Comparison of ENCODE assay signal across 10 cellular contexts in genomic region chr15:63211549-63211948, GRCh38. TPM values are rescaled to one million over a fixed set of nuclear protein-coding genes. Genes with fewer than 3 reads are reported as not detected.
DNase-seq lines count a peak whose midpoint lies in the region; ATAC-seq and TF ChIP-seq lines count a peak whose summit lies in the region.
"Had no signal": no experiment of that assay in that cellular context is flagged by ENCODE, and none has a peak within 500 bp of the region (broad histone marks: within the 10 kb centered on the region; RNA-seq: fewer than 3 reads in every experiment).

No MANE protein-coding gene starts in this region.

- H3F3A ChIP-seq in PC-3 (ENCODE audit: low read length, unreplicated experiment) = no peaks in the 10 kb centered on the region
- H3F3A ChIP-seq in smooth muscle cell (ENCODE audit: low read depth) = peaks cover 7% of the 10 kb centered on the region

- H3K27ac Mint-ChIP-seq in CD8-positive, alpha-beta memory T cell = peak overlapping the region; percentile 7 to 93 (median 86)

- H3K27me3 Mint-ChIP-seq in CD8-positive, alpha-beta memory T cell = no peaks in the 10 kb centered on the region

- H3K27ac ChIP-seq in CD8-positive, alpha-beta memory T cell (ENCODE audit: low read depth, low read length) = no peak overlapping the region
- H3K27ac ChIP-seq in PC-3 (ENCODE audit: low read length) = peak overlapping the region; percentile 57
- peak overlapping the region; percentile 76 for H3K27ac ChIP-seq in cingulate gyrus (ENCODE audit: low read depth, low read length)
- peak overlapping the region; percentile 66 for H3K27ac ChIP-seq in smooth muscle cell (ENCODE audit: low read depth)

- H3K4me1 ChIP-seq in CD8-positive, alpha-beta memory T cell (ENCODE audit: insufficient read depth, low read length) = peaks cover 68% of the 10 kb centered on the region
- H3K4me1 ChIP-seq in PC-3 (ENCODE audit: insufficient read depth, low read length) (peaks cover 28% of the 10 kb centered on the region), smooth muscle cell (ENCODE audit: low read depth) (peaks cover 17% of the 10 kb centered on the region)

- H3K36me3 ChIP-seq in CD8-positive, alpha-beta memory T cell (ENCODE audit: insufficient read depth, low read length) = no peaks in the 10 kb centered on the region
- H3K36me3 ChIP-seq in PC-3 (ENCODE audit: low read depth, low read length) = no peaks in the 10 kb centered on the region
- H3K36me3 ChIP-seq in smooth muscle cell (ENCODE audit: low read depth) = no peaks in the 10 kb centered on the region
- H3K36me3 ChIP-seq: neural progenitor cell had no signal

- peak overlapping the region; percentile 42 to 78 (median 58) for H3K4me3 Mint-ChIP-seq in CD8-positive, alpha-beta memory T cell
- H3K4me3 Mint-ChIP-seq: neural progenitor cell had no signal

- BruUV-seq in PC-3 (replicated peaks; lab: Mats Ljungman, UMichigan) = no TSS peak

- POLR2A ChIA-PET in CD8-positive, alpha-beta memory T cell (lab: Charles Lee) = interaction anchor here (0.9 to 2.3 kb wide), 4 partner anchors 17 to 54 kb away, joined by 3 to 18 read pairs (median 5); partner anchors contain the start of gene RPS27L
- POLR2A ChIA-PET in PC-3 (lab: Charles Lee; ENCODE audit: unreplicated experiment) = interaction anchor here (0.6 kb wide), 1 partner anchor 17 kb away, joined by 3 read pairs; no protein-coding TSS in a partner anchor

- intact Hi-C loops in PC-3 (cut with micrococcal nuclease) = no loop called here

- no peak overlapping the region for H3K4me3 ChIP-seq in CD8-positive, alpha-beta memory T cell (ENCODE audit: low read length)
- H3K4me3 ChIP-seq in PC-3 (ENCODE audit: low read length) = no peak overlapping the region
- no peak overlapping the region for H3K4me3 ChIP-seq in smooth muscle cell
- H3K4me3 ChIP-seq: neural progenitor cell had no signal

- H4K20me1 ChIP-seq in PC-3 (ENCODE audit: low read length) (no peaks in the 10 kb centered on the region), smooth muscle cell (ENCODE audit: low read depth) (peaks cover 22% of the 10 kb centered on the region)

- H2AFZ ChIP-seq in PC-3 (ENCODE audit: low read length) (no peak overlapping the region), smooth muscle cell (ENCODE audit: low read depth) (no peak overlapping the region)
- H2AFZ ChIP-seq: neural progenitor cell had no signal

- TF ChIP-seq CTCF in PC-3 (conservative IDR thresholded peaks at IDR 0.05; ENCODE audit: low read depth, low read length) (no peak), smooth muscle cell (IDR thresholded peaks at IDR 0.05; ENCODE audit: borderline replicate concordance, insufficient read depth, poor library complexity, severe bottlenecking) (no peak)

- peak overlapping the region; percentile 65 for H3K4me2 ChIP-seq in PC-3 (ENCODE audit: low read length)
- H3K4me2 ChIP-seq in smooth muscle cell = peak overlapping the region; percentile 30

- no peaks in the 10 kb centered on the region for H3K9me3 Mint-ChIP-seq in CD8-positive, alpha-beta memory T cell

- no peak for ATAC-seq in PC-3
- no peak for ATAC-seq in GM21367 (IDR thresholded peaks at IDR 0.05; ENCODE audit: unreplicated experiment)
- ATAC-seq in HG02759 (IDR thresholded peaks at IDR 0.05; ENCODE audit: unreplicated experiment) = no peak

- no peaks in the 10 kb centered on the region for H3K9me3 ChIP-seq in CD8-positive, alpha-beta memory T cell (ENCODE audit: low read length)
- H3K9me3 ChIP-seq in PC-3 (ENCODE audit: low read length) = no peaks in the 10 kb centered on the region
- H3K9me3 ChIP-seq in smooth muscle cell (replicated peaks; ENCODE audit: low read depth) = no peaks in the 10 kb centered on the region

- H3K9me2 ChIP-seq in PC-3 (replicated peaks; ENCODE audit: low read length) = no peaks in the 10 kb centered on the region

- H3K4me1 Mint-ChIP-seq in CD8-positive, alpha-beta memory T cell = peaks cover 72 to 90% (median 83%) of the 10 kb centered on the region in 3 donors

- H3K9ac ChIP-seq in PC-3 (ENCODE audit: low read length) = no peak overlapping the region
- H3K9ac ChIP-seq in smooth muscle cell (ENCODE audit: low read depth) = no peak overlapping the region
- H3K9ac ChIP-seq: neural progenitor cell had no signal

- no peak for DNase-seq in CD8-positive, alpha-beta memory T cell
- DNase-seq in PC-3 (no peak), smooth muscle cell (lab: John Stamatoyannopoulos, UW; ENCODE audit: unreplicated experiment) (no peak), COLO829 (ENCODE audit: low spot score) (no peak)
- DNase-seq: GOT3, NCI-H524 had no signal

- CTCF ChIA-PET in CD8-positive, alpha-beta memory T cell (lab: Charles Lee) = interaction anchor here (0.6 to 2.4 kb wide), 3 partner anchors 15 to 286 kb away, joined by 3 to 6 read pairs (median 4); no protein-coding TSS in a partner anchor
- CTCF ChIA-PET in PC-3 (lab: Charles Lee) = no interaction called here

- H3K27me3 ChIP-seq in CD8-positive, alpha-beta memory T cell (ENCODE audit: insufficient read depth, low read length, poor library complexity, severe bottlenecking) = no peaks in the 10 kb centered on the region
- no peaks in the 10 kb centered on the region for H3K27me3 ChIP-seq in PC-3 (ENCODE audit: low read length)
- H3K27me3 ChIP-seq in smooth muscle cell (ENCODE audit: low read depth) = no peaks in the 10 kb centered on the region
- H3K27me3 ChIP-seq: neural progenitor cell had no signal

- H3K36me3 Mint-ChIP-seq in CD8-positive, alpha-beta memory T cell = peaks cover 0 to 24% (median 7%) of the 10 kb centered on the region in 3 donors

- 99% methylated on average over 2 of the region's 2 CpGs for WGBS in smooth muscle cell (ENCODE audit: low lambda C conversion rate)

- peaks cover 19% of the 10 kb centered on the region; the same call in 1 of the 2 replicates for H3K79me2 ChIP-seq in PC-3 (ENCODE audit: low read length)
- peaks cover 20% of the 10 kb centered on the region for H3K79me2 ChIP-seq in smooth muscle cell (ENCODE audit: low read depth)

RNA-seq across cellular contexts. Expression of gene RAB8B, which starts 22.1 kb away (rescaled TPM):
- total RNA-seq in CD8-positive, alpha-beta memory T cell = 100 to 1,000 TPM; 165 to 169 TPM
- 52.9 TPM for polyA plus RNA-seq in CD8-positive, alpha-beta memory T cell
- 6.2 and 8.5 TPM in 2 replicates for total RNA-seq in PC-3 (2014; rRNA removed)
- 34.7 and 42.2 TPM in 2 replicates for total RNA-seq in smooth muscle cell
- polyA plus RNA-seq in smooth muscle cell = 10.7 and 11.5 TPM in 2 replicates

RNA-seq across cellular contexts. Expression of gene RPS27L, which starts 54.3 kb away (rescaled TPM):
- total RNA-seq in CD8-positive, alpha-beta memory T cell = 100 to 1,000 TPM; 214 to 221 TPM
- 193 TPM for polyA plus RNA-seq in CD8-positive, alpha-beta memory T cell
- total RNA-seq in PC-3 (2014; rRNA removed) = 33.9 and 48.5 TPM in 2 replicates
- total RNA-seq in smooth muscle cell = 180 and 189 TPM in 2 replicates
- 641 and 660 TPM in 2 replicates for polyA plus RNA-seq in smooth muscle cell
